In genomic region chr19:42422576-42423461, GRCh38 we compare ENCODE assay signal across 2 cellular contexts.
TF ChIP-seq lines count a peak whose summit lies in the region.

No MANE protein-coding gene starts in this region.

TF ChIP-seq in GM23338, 12 proteins besides CTCF, POLR2A, EP300 and RAD21:
- TF ChIP-seq ETS1 (IDR thresholded peaks at IDR 0.05) (no peak), EZH2 (IDR thresholded peaks at IDR 0.05; ENCODE audit: low read depth, unreplicated experiment) (peak; percentile 32)

TF ChIP-seq in endothelial cell of umbilical vein, 7 proteins besides CTCF, POLR2A, EP300 and RAD21:
- TF ChIP-seq JUN (IDR thresholded peaks at IDR 0.05; ENCODE audit: borderline replicate concordance, insufficient read depth, insufficient read length, low read depth) (no peak), MAX (IDR thresholded peaks at IDR 0.05; ENCODE audit: insufficient read depth, insufficient read length) (no peak), GATA2 (IDR thresholded peaks at IDR 0.05; ENCODE audit: insufficient read depth, insufficient read length, low read depth, low read length) (no peak), MYC (IDR thresholded peaks at IDR 0.05; ENCODE audit: low read depth, low read length) (no peak), POLR2AphosphoS5 (IDR thresholded peaks at IDR 0.05; ENCODE audit: insufficient read depth, low read depth, low read length) (no peak), EZH2 (IDR thresholded peaks at IDR 0.05; ENCODE audit: borderline replicate concordance, low read depth, low read length, severe bottlenecking) (no peak), FOS (IDR thresholded peaks at IDR 0.05; ENCODE audit: borderline replicate concordance, insufficient read depth, low read length) (no peak)
TF ChIP-seq in endothelial cell of umbilical vein: peak in this region for 0.
